8 cellular contexts compared by ENCODE assay signal in genomic region chr14:22850944-22851790, GRCh38. TPM values are rescaled to one million over a fixed set of nuclear protein-coding genes. Genes with fewer than 3 reads are reported as not detected.
DNase-seq lines count a peak whose midpoint lies in the region; ATAC-seq and TF ChIP-seq lines count a peak whose summit lies in the region.

No MANE protein-coding gene starts in this region.

- TF ChIP-seq CTCF in AG04450 (IDR thresholded peaks at IDR 0.05; ENCODE audit: low read depth, low read length) = no peak
- no peak for TF ChIP-seq CTCF in brain microvascular endothelial cell (IDR thresholded peaks at IDR 0.05; ENCODE audit: low read depth, low read length, missing control alignments)

- CTCF ChIA-PET in AG04450 (lab: Charles Lee) = interaction anchor here (0.6 to 8.5 kb wide), 20 partner anchors 9 to 314 kb away, joined by 3 to 217 read pairs (median 4); partner anchors contain the start of genes LRP10 and MMP14

- DNase-seq in AG04450 (ENCODE audit: low read depth, low spot score) (peak; percentile 82), MG63 (peak; percentile 94), brain microvascular endothelial cell (peak; percentile 94), left colon (peak; percentile 61 to 79), NCI-H1930 (lab: John Stamatoyannopoulos, UW) (no peak), DMS53 treated with DMSO at 0.1 percent for 48 hours (lab: John Stamatoyannopoulos, UW; ENCODE audit: unreplicated experiment) (no peak)

- intact Hi-C loops in left colon (cut with DNase I, micrococcal nuclease) = no loop called here

- H3K9me3 ChIP-seq in AG04450 (ENCODE audit: control insufficient read depth, insufficient read depth, low read length) (no peaks in the 10 kb centered on the region), MG63 (no peaks in the 10 kb centered on the region), stomach smooth muscle (ENCODE audit: control insufficient read depth in 2 of 2, low read length in 2 of 2) (no peaks in the 10 kb centered on the region)

- H3K9ac ChIP-seq in stomach smooth muscle (ENCODE audit: low read length in 2 of 2) = peak overlapping the region; percentile 31 to 66

- in situ Hi-C loops in brain microvascular endothelial cell (cut with HindIII; ENCODE audit: low pct_ligation_motif_present, low sequenced_read_pairs) = no loop called here

- H3K4me3 ChIP-seq in AG04450 (ENCODE audit: low read depth, low read length) = peak overlapping the region; percentile 34
- no peak overlapping the region for H3K4me3 ChIP-seq in MG63
- H3K4me3 ChIP-seq in brain microvascular endothelial cell (ENCODE audit: low read depth, low read length) = peak overlapping the region; percentile 12
- H3K4me3 ChIP-seq in stomach smooth muscle (ENCODE audit: low read length in 2 of 2) = peak overlapping the region; percentile 40 to 41

- H3K36me3 ChIP-seq in MG63 (peaks cover 5% of the 10 kb centered on the region), brain microvascular endothelial cell (replicated peaks) (peaks cover 12% of the 10 kb centered on the region), stomach smooth muscle (ENCODE audit: control insufficient read depth in 2 of 2, insufficient read depth in 2 of 2, low read length in 2 of 2) (peaks cover 3 to 4% of the 10 kb centered on the region in 2 donors)

- H3K27me3 ChIP-seq in AG04450 (ENCODE audit: control insufficient read depth, insufficient read depth, low read length) = no peaks in the 10 kb centered on the region
- no peaks in the 10 kb centered on the region for H3K27me3 ChIP-seq in MG63
- H3K27me3 ChIP-seq in brain microvascular endothelial cell (replicated peaks) = no peaks in the 10 kb centered on the region
- H3K27me3 ChIP-seq in stomach smooth muscle (ENCODE audit: control insufficient read depth in 1 of 2, insufficient read depth in 2 of 2, low read length in 2 of 2) = no peaks in the 10 kb centered on the region

- peaks cover 61% of the 10 kb centered on the region for H3K4me1 ChIP-seq in stomach smooth muscle (ENCODE audit: control insufficient read depth, insufficient read depth, low read length)

- H3K27ac ChIP-seq in AG04450 (ENCODE audit: low read depth, low read length) (peak overlapping the region; percentile 100), brain microvascular endothelial cell (peak overlapping the region; percentile 97), stomach smooth muscle (ENCODE audit: low read length) (peak overlapping the region; percentile 82)

- ATAC-seq in left colon (no peak), HG02852 (IDR thresholded peaks at IDR 0.05; ENCODE audit: unreplicated experiment) (no peak)

- POLR2A ChIA-PET in AG04450 (lab: Yijun Ruan, JAX) = interaction anchor here (0.5 to 4.7 kb wide), 17 partner anchors 10 to 1374 kb away, joined by 3 to 53 read pairs (median 3); partner anchors contain the start of genes DAD1, MMP14, OXA1L and RAB2B

RNA-seq across cellular contexts. Expression of gene MMP14, which starts 14.8 kb away (rescaled TPM):
- 365 and 448 TPM in 2 replicates for polyA plus RNA-seq in AG04450 (2011; rRNA removed)
- polyA minus RNA-seq in AG04450 (2011; rRNA and poly(A)+ RNA removed) = 257 and 350 TPM in 2 replicates
- total RNA-seq in MG63 (2014; rRNA removed; shearing (Covaris generic); ENCODE audit: low replicate concordance) = 85.2 and 124 TPM in 2 replicates
- total RNA-seq in left colon = 100 to 1,000 TPM in 1 of 2 donors, 10 to 100 TPM in 1; 83.0 to 101 TPM

RNA-seq across cellular contexts. Expression of gene LRP10, which starts 20.4 kb away (rescaled TPM):
- 87.8 and 125 TPM in 2 replicates for polyA plus RNA-seq in AG04450 (2011; rRNA removed)
- 128 and 185 TPM in 2 replicates for polyA minus RNA-seq in AG04450 (2011; rRNA and poly(A)+ RNA removed)
- 6.4 and 21.9 TPM in 2 replicates for total RNA-seq in MG63 (2014; rRNA removed; shearing (Covaris generic); ENCODE audit: low replicate concordance)
- total RNA-seq in left colon = 100 to 1,000 TPM; 263 to 308 TPM

RNA-seq across cellular contexts. Expression of gene MRPL52, which starts 21.5 kb away (rescaled TPM):
- polyA plus RNA-seq in AG04450 (2011; rRNA removed) = 71.8 and 78.1 TPM in 2 replicates
- polyA minus RNA-seq in AG04450 (2011; rRNA and poly(A)+ RNA removed) = 17.4 and 20.0 TPM in 2 replicates
- total RNA-seq in MG63 (2014; rRNA removed; shearing (Covaris generic); ENCODE audit: low replicate concordance) = 22.1 and 92.8 TPM in 2 replicates
- total RNA-seq in left colon = 10 to 100 TPM; 64.5 to 81.0 TPM

RNA-seq across cellular contexts. Expression of gene REM2, which starts 31.9 kb away (rescaled TPM):
- 0.06 and 0.19 TPM in 2 replicates for polyA plus RNA-seq in AG04450 (2011; rRNA removed)
- 0.23 TPM in 1 of 2 replicates, not detected in the other for polyA minus RNA-seq in AG04450 (2011; rRNA and poly(A)+ RNA removed)
- total RNA-seq in MG63 (2014; rRNA removed; shearing (Covaris generic); ENCODE audit: low replicate concordance) = not detected in 2 replicates
- total RNA-seq in left colon = under 1 TPM; 0.58 to 0.64 TPM

RNA-seq across cellular contexts. Expression of gene SLC7A7, which starts 35.9 kb away (rescaled TPM):
- 7.5 and 7.7 TPM in 2 replicates for polyA plus RNA-seq in AG04450 (2011; rRNA removed)
- polyA minus RNA-seq in AG04450 (2011; rRNA and poly(A)+ RNA removed) = 6.8 and 9.1 TPM in 2 replicates
- total RNA-seq in MG63 (2014; rRNA removed; shearing (Covaris generic); ENCODE audit: low replicate concordance) = 4.0 TPM in 1 of 2 replicates, not detected in the other
- 10 to 100 TPM in 1 of 2 donors, 1 to 10 TPM in 1; 8.4 to 17.4 TPM for total RNA-seq in left colon

Comparison
In these comparisons a context has a peak if more than half of its experiments do, and no peak if none do; other contexts are left out.
1. DNase-seq: peak in AG04450 (single experiment), MG63 (single experiment), brain microvascular endothelial cell (single experiment) and left colon (2 of 2); none in NCI-H1930 (0 of 2) and DMS53 treated with DMSO at 0.1 percent for 48 hours (single experiment).
2. RNA of gene LRP10, which starts 20.4 kb away (total RNA-seq): 263 to 308 TPM in left colon; 6.4 to 21.9 TPM in MG63; every median in the first group is over 10 times any median in the second.
3. Peak in every context shown above with its lines, with median percentiles within 50 percentile points of each other: H3K27ac ChIP-seq.